14 cellular contexts compared by ENCODE assay signal in genomic region chr4:13546374-13546854, GRCh38. TPM values are rescaled to one million over a fixed set of nuclear protein-coding genes. Genes with fewer than 3 reads are reported as not detected.
DNase-seq lines count a peak whose midpoint lies in the region; ATAC-seq and TF ChIP-seq lines count a peak whose summit lies in the region.
"Had no signal": no experiment of that assay in that cellular context is flagged by ENCODE, and none has a peak within 500 bp of the region (broad histone marks: within the 10 kb centered on the region; RNA-seq: fewer than 3 reads in every experiment).

No MANE protein-coding gene starts in this region.

- H3K27me3 Mint-ChIP-seq in activated T-cell treated with anti-CD3 and anti-CD28 coated beads, Interleukin-2, amount 50 U/mL, for 24 hours = peaks cover 78% of the 10 kb centered on the region
- peaks cover 97% of the 10 kb centered on the region for H3K27me3 Mint-ChIP-seq in WTC11 (ENCODE audit: low read depth)
- peaks cover 33 to 56% (median 56%) of the 10 kb centered on the region in 3 donors for H3K27me3 Mint-ChIP-seq in immature natural killer cell (ENCODE audit: low read depth in 3 of 3)
- H3K27me3 Mint-ChIP-seq in stimulated activated naive CD8-positive, alpha-beta T cell treated with anti-CD3 and anti-CD28 coated beads, Interleukin-15, amount 100 ng/mL, for 72 hours = peaks cover 93% of the 10 kb centered on the region

- ATAC-seq in WTC11 = no peak
- ATAC-seq in stimulated activated naive CD8-positive, alpha-beta T cell treated with anti-CD3 and anti-CD28 coated beads, Interleukin-15, amount 100 ng/mL, for 72 hours = no peak
- ATAC-seq: right cardiac atrium had no signal

- H3K4me1 Mint-ChIP-seq in activated T-cell treated with anti-CD3 and anti-CD28 coated beads, Interleukin-2, amount 50 U/mL, for 24 hours (ENCODE audit: low read depth) = peaks cover 43% of the 10 kb centered on the region
- H3K4me1 Mint-ChIP-seq in WTC11 (peaks cover 38% of the 10 kb centered on the region), immature natural killer cell (peaks cover 30 to 33% of the 10 kb centered on the region in 2 donors)
- peaks cover 53% of the 10 kb centered on the region for H3K4me1 Mint-ChIP-seq in stimulated activated naive CD8-positive, alpha-beta T cell treated with anti-CD3 and anti-CD28 coated beads, Interleukin-15, amount 100 ng/mL, for 72 hours

- H3K9me3 ChIP-seq in adrenal gland (replicated peaks in 1 of 3) = no peaks in the 10 kb centered on the region

- CTCF ChIA-PET in WTC11 (lab: Charles Lee) = interaction anchor here (0.9 to 2.0 kb wide), 3 partner anchors 15 to 817 kb away, joined by 3 to 6 read pairs (median 3); no protein-coding TSS in a partner anchor

- POLR2A ChIA-PET in WTC11 (lab: Charles Lee) = no interaction called here

- H3K27ac Mint-ChIP-seq in activated T-cell treated with anti-CD3 and anti-CD28 coated beads, Interleukin-2, amount 50 U/mL, for 24 hours = peak overlapping the region; percentile 10
- H3K27ac Mint-ChIP-seq in WTC11 (no peak overlapping the region), immature natural killer cell (peak overlapping the region in 2 of 6 donors; percentile 7 to 25)
- H3K27ac Mint-ChIP-seq in stimulated activated naive CD8-positive, alpha-beta T cell treated with anti-CD3 and anti-CD28 coated beads, Interleukin-15, amount 100 ng/mL, for 72 hours = peak overlapping the region in 1 of 2 donors; percentile 79

- intact Hi-C loops in adrenal gland (cut with DNase I) = loop anchor here (5.0 to 10.0 kb wide), 3 partner anchors 142 to 809 kb away; no protein-coding TSS in a partner anchor

- peaks cover 86% of the 10 kb centered on the region for H3K27me3 ChIP-seq in adrenal gland

- H3K36me3 ChIP-seq in adrenal gland (replicated peaks in 1 of 2) = no peaks in the 10 kb centered on the region

- DNase-seq in activated T-cell treated with anti-CD3 and anti-CD28 coated beads, Interleukin-2, amount 50 U/mL, for 24 hours = no peak
- DNase-seq in activated T-cell treated with anti-CD3 and anti-CD28 coated beads for 4 hours (no peak), WTC11 (ENCODE audit: low spot score) (no peak), immature natural killer cell (no peak), SIG-M5 (lab: John Stamatoyannopoulos, UW) (no peak), adrenal gland (no peak)
- DNase-seq in stimulated activated naive CD8-positive, alpha-beta T cell treated with anti-CD3 and anti-CD28 coated beads, Interleukin-15, amount 100 ng/mL, for 72 hours = peak in 1 of 2 donors; percentile 6
- DNase-seq in effector CD4-positive, alpha-beta T cell = no peak
- DNase-seq: activated effector memory CD4-positive, alpha-beta T cell treated with Interleukin-2 at 50 U/mL for 16 hours; AML-193; effector CD8-positive, alpha-beta T cell; NCI-H748 treated with DMSO at 0.1 percent for 48 hours; right cardiac atrium had no signal

- no peak for TF ChIP-seq POLR2A in adrenal gland (IDR thresholded peaks at IDR 0.05)

- TF ChIP-seq CTCF in WTC11 (IDR thresholded peaks at IDR 0.05) (no peak), adrenal gland (IDR thresholded peaks at IDR 0.05) (no peak)

- 18 to 22% (median 19%) methylated on average over 14 of the region's 14 CpGs for WGBS in adrenal gland, 4 donors

- no peaks in the 10 kb centered on the region for H3K9me3 Mint-ChIP-seq in activated T-cell treated with anti-CD3 and anti-CD28 coated beads, Interleukin-2, amount 50 U/mL, for 24 hours
- peaks cover under 1% of the 10 kb centered on the region; the same call in 1 of the 2 replicates for H3K9me3 Mint-ChIP-seq in WTC11
- H3K9me3 Mint-ChIP-seq in immature natural killer cell = peaks cover 0 to 10% (median 0%) of the 10 kb centered on the region in 6 donors
- no peaks in the 10 kb centered on the region for H3K9me3 Mint-ChIP-seq in stimulated activated naive CD8-positive, alpha-beta T cell treated with anti-CD3 and anti-CD28 coated beads, Interleukin-15, amount 100 ng/mL, for 72 hours

- peak overlapping the region; percentile 70 for H3K4me3 Mint-ChIP-seq in activated T-cell treated with anti-CD3 and anti-CD28 coated beads, Interleukin-2, amount 50 U/mL, for 24 hours
- H3K4me3 Mint-ChIP-seq in WTC11 (peak overlapping the region; percentile 91), immature natural killer cell (peak overlapping the region; percentile 77 to 90 (median 82))
- peak overlapping the region; percentile 82 to 83 for H3K4me3 Mint-ChIP-seq in stimulated activated naive CD8-positive, alpha-beta T cell treated with anti-CD3 and anti-CD28 coated beads, Interleukin-15, amount 100 ng/mL, for 72 hours

- peaks cover 0 to 47% of the 10 kb centered on the region in 2 donors for H3K4me1 ChIP-seq in adrenal gland (replicated peaks in 1 of 2)

- H3K36me3 Mint-ChIP-seq in activated T-cell treated with anti-CD3 and anti-CD28 coated beads, Interleukin-2, amount 50 U/mL, for 24 hours (ENCODE audit: low read depth) = no peaks in the 10 kb centered on the region
- H3K36me3 Mint-ChIP-seq in WTC11 = 0 out of 2 replicates have a peak, but pooled peaks cover 3% of the 10 kb centered on the region
- H3K36me3 Mint-ChIP-seq in immature natural killer cell = peaks cover 0 to 3% (median 3%) of the 10 kb centered on the region in 3 donors

- H3K4me3 ChIP-seq in adrenal gland = no peak overlapping the region

- H3K27ac ChIP-seq in adrenal gland = no peak overlapping the region

TF ChIP-seq in WTC11, 78 proteins besides CTCF, POLR2A, EP300 and RAD21:
- TF ChIP-seq TEAD4 (CRISPR knock-in tag; IDR thresholded peaks at IDR 0.05) (no peak), ATF1 (CRISPR knock-in tag; IDR thresholded peaks at IDR 0.05) (no peak), CDX4 (CRISPR knock-in tag; IDR thresholded peaks at IDR 0.05; ENCODE audit: borderline replicate concordance) (no peak), JUN (CRISPR knock-in tag; IDR thresholded peaks at IDR 0.05) (no peak), ZNF423 (CRISPR knock-in tag; IDR thresholded peaks at IDR 0.05) (no peak), PREB (CRISPR knock-in tag; IDR thresholded peaks at IDR 0.05; ENCODE audit: borderline replicate concordance) (no peak), ETV6 (CRISPR knock-in tag; IDR thresholded peaks at IDR 0.05) (no peak), GABPB1 (CRISPR knock-in tag; IDR thresholded peaks at IDR 0.05) (no peak), MAX (CRISPR knock-in tag; IDR thresholded peaks at IDR 0.05) (no peak)

RNA-seq across cellular contexts. Expression of gene NKX3-2, which starts 2.1 kb away (rescaled TPM):
- total RNA-seq in WTC11 (2021) (0.07 TPM in 1 of 3 replicates, not detected in the others), adrenal gland (under 1 TPM in 5 of 8 donors, not detected in 3; 0.07 to 0.50 (median 0.32) TPM)
- polyA plus RNA-seq in immature natural killer cell (not detected), adrenal gland (under 1 TPM in 1 of 3 donors, not detected in 2; 0.13 TPM)
- total RNA-seq: T-helper 2 cell treated with Interferon-gamma antibody and Interleukin-4, amounts not matched to agents 100 ng/mL and 5 ng/mL, for 36 hours had no signal
